In genomic region chr1:116146447-116147113, GRCh38 we compare ENCODE assay signal across 4 cellular contexts. TPM values are rescaled to one million over a fixed set of nuclear protein-coding genes. Genes with fewer than 3 reads are reported as not detected.
"Had no signal": no experiment of that assay in that cellular context is flagged by ENCODE, and none has a peak within 500 bp of the region (broad histone marks: within the 10 kb centered on the region; RNA-seq: fewer than 3 reads in every experiment).

No MANE protein-coding gene starts in this region.

RNA-seq across cellular contexts. Expression of gene MAB21L3, which starts 35.4 kb away (rescaled TPM):
- total RNA-seq: HT-29, NCI-H460, PC-9, RPMI7951 had no signal
